Comparison of ENCODE assay signal across 1 cellular context in genomic region chr2:47405757-47406156, GRCh38.
A peak's percentile ranks its signal among the peaks of the same experiment; 100 is the strongest.
TF ChIP-seq lines count a peak whose summit lies in the region.

No MANE protein-coding gene starts in this region.

TF ChIP-seq in K562, 482 proteins besides CTCF, POLR2A, EP300 and RAD21 (continued from another document):
- TF ChIP-seq ZBTB43 (CRISPR knock-in tag; IDR thresholded peaks at IDR 0.05): no peak
- TF ChIP-seq TOE1 (IDR thresholded peaks at IDR 0.05; ENCODE audit: borderline replicate concordance): no peak
- no peak for TF ChIP-seq TOE1 (CRISPR knock-in tag; IDR thresholded peaks at IDR 0.05; ENCODE audit: borderline replicate concordance, low read depth)
- TF ChIP-seq SNRNP70 (optimal IDR thresholded peaks at IDR 0.05; ENCODE audit: low read depth, low read length): no peak
- TF ChIP-seq NR1H2 (CRISPR knock-in tag; IDR thresholded peaks at IDR 0.05): no peak
- TF ChIP-seq ZNF431 (CRISPR knock-in tag; IDR thresholded peaks at IDR 0.05): peak; percentile 98
- peak in 1 of 2 experiments; percentile 59; a peak in 1 of 3 replicates for TF ChIP-seq CBX3 (IDR thresholded peaks at IDR 0.05; ENCODE audit: borderline replicate concordance in 1 of 2, low read length in 2 of 2)
- no peak for TF ChIP-seq BCLAF1 (IDR thresholded peaks at IDR 0.05; ENCODE audit: borderline replicate concordance in 1 of 2, control insufficient read depth in 1 of 2, low read depth in 2 of 2, low read length in 1 of 2)
- TF ChIP-seq DIDO1 (tag; IDR thresholded peaks at IDR 0.05; ENCODE audit: low read depth): no peak
- TF ChIP-seq SMAD3 (CRISPR knock-in tag; conservative IDR thresholded peaks at IDR 0.05): no peak
- TF ChIP-seq NFE2L1 (tag; IDR thresholded peaks at IDR 0.05; ENCODE audit: borderline replicate concordance, low read depth): no peak
- TF ChIP-seq ASH1L (IDR thresholded peaks at IDR 0.05; ENCODE audit: borderline replicate concordance, low read depth, partially characterized antibody): no peak
- no peak for TF ChIP-seq ZNF449 (CRISPR knock-in tag; IDR thresholded peaks at IDR 0.05)
TF ChIP-seq in K562: peak in this region for 4.
